ENCODE assay signal across 20 cellular contexts in the genomic region with DNA sequence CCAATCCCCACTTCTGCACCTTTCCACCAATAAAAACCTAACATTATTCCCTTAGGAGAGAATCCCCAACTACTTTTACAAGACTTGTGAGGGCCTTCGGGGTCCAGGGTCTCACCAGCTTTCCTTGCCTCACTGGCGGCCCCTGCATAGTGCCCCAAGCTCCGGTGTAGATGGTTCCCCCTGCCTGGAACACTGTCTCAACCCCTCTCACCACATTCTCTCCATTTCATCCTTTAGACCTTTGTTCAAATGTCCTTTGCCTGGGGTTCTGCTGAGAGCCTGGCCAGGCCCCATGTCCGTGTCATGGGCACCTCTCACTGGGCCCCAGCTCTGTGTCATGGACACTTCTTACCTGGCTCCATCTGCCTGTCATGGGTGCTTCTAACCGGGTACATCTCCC.
"Had no signal": no experiment of that assay in that cellular context is flagged by ENCODE, and none has a peak within 500 bp of the region (broad histone marks: within the 10 kb centered on the region; RNA-seq: fewer than 3 reads in every experiment).

No MANE protein-coding gene starts in this region.

- H3K27ac Mint-ChIP-seq: dendritic cell treated with granulocyte-macrophage colony-stimulating factor and Interleukin-4, amounts not matched to agents 40 ng/mL and 50 ng/mL, for 4 days; memory B cell had no signal

- H3K36me3 ChIP-seq: colonic mucosa, gastroesophageal sphincter, heart left ventricle, left lung, lower lobe of right lung had no signal

- H3K27ac ChIP-seq: colonic mucosa, epithelial cell of prostate, foreskin keratinocyte, gastroesophageal sphincter, heart left ventricle, hepatocyte, left lung, lower lobe of right lung had no signal

- H3K4me3 ChIP-seq: colonic mucosa, gastroesophageal sphincter, heart left ventricle, hepatocyte, left lung, lower lobe of right lung had no signal

- H3K9me3 ChIP-seq: colonic mucosa, lower lobe of right lung had no signal

- ATAC-seq: esophagus mucosa; foreskin keratinocyte; gastroesophageal sphincter; heart left ventricle; left cardiac atrium; left lung; left ventricle myocardium superior; lower lobe of right lung; naive thymus-derived CD4-positive, alpha-beta T cell had no signal

- DNase-seq: colonic mucosa; cortex of kidney; effector CD4-positive, alpha-beta T cell; effector memory CD4-positive, alpha-beta T cell; foreskin keratinocyte; heart left ventricle; hypothalamus; left cardiac atrium; left lung; left ventricle myocardium superior; lower lobe of right lung; mammary epithelial cell; midbrain; naive thymus-derived CD4-positive, alpha-beta T cell had no signal

- H3K4me3 Mint-ChIP-seq: dendritic cell treated with granulocyte-macrophage colony-stimulating factor and Interleukin-4, amounts not matched to agents 40 ng/mL and 50 ng/mL, for 4 days; memory B cell; naive thymus-derived CD4-positive, alpha-beta T cell had no signal

- H3K4me1 ChIP-seq: colonic mucosa, left lung, lower lobe of right lung had no signal

- H3K36me3 Mint-ChIP-seq: memory B cell; naive thymus-derived CD4-positive, alpha-beta T cell had no signal
